Comparison of ENCODE assay signal across 3 cellular contexts in the genomic region with DNA sequence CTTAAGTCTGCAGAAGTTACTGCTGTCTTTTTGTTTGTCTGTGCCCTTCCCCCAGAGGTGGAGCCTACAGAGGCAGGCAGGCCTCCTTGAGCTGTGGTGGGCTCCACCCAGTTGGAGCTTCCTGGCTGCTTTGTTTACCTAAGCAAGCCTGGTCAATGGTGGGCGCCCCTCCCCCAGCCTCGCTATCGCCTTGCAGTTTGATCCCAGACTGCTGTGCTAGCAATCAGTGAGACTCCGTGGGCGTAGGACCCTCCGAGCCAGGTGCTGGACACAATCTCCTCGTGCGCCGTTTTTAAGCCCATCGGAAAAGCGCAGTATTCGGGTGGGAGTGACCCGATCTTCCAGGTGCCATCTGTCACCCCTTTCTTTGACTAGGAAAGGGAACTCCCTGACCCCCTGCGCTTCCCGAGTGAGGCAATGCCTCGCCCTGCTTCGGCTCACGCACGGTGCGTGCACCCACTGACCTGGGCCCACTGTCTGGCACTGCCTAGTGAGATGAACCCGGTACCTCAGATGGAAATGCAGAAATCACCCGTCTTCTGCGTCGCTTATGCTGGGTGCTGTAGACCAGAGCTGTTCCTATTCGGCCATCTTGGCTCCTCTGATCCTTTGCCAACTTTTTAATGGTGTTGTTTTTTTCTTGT. TPM values are rescaled to one million over a fixed set of nuclear protein-coding genes. Genes with fewer than 3 reads are reported as not detected.
"Had no signal": no experiment of that assay in that cellular context is flagged by ENCODE, and none has a peak within 500 bp of the region (broad histone marks: within the 10 kb centered on the region; RNA-seq: fewer than 3 reads in every experiment).

No MANE protein-coding gene starts in this region.

RNA-seq across cellular contexts. Expression of a gene that starts 37.3 kb away (rescaled TPM):
- total RNA-seq: dermis blood vessel endothelial cell, lung microvascular endothelial cell had no signal
- polyA plus RNA-seq: foreskin keratinocyte had no signal
